ENCODE assay signal across 8 cellular contexts in genomic region chr11:75142714-75143419, GRCh38. TPM values are rescaled to one million over a fixed set of nuclear protein-coding genes. Genes with fewer than 3 reads are reported as not detected.
DNase-seq lines count a peak whose midpoint lies in the region; ATAC-seq, FAIRE-seq and TF ChIP-seq lines count a peak whose summit lies in the region.

No MANE protein-coding gene starts in this region.

- H3K4me1 ChIP-seq in H1 (replicated peaks in 1 of 4; ENCODE audit: control insufficient read depth in 3 of 4, insufficient read depth in 4 of 4, low read length in 3 of 4), result no peaks in the 10 kb centered on the region

- H3K36me3 ChIP-seq in GM06990 (ENCODE audit: control insufficient read depth, insufficient read depth, low read length), result no peaks in the 10 kb centered on the region
- H3K36me3 ChIP-seq in H1 (ENCODE audit: control insufficient read depth in 2 of 4, insufficient read depth in 4 of 4, low read length in 3 of 4), result no peaks in the 10 kb centered on the region

- H3K4me3 ChIP-seq in GM06990 (replicated peaks; ENCODE audit: low read depth, low read length) (no peak overlapping the region), H1 (ENCODE audit: extremely low read depth in 1 of 4, insufficient read depth in 2 of 4, low read depth in 3 of 4, low read length in 4 of 4) (no peak overlapping the region)

- H2BK12ac ChIP-seq in H1 (ENCODE audit: low read depth, low read length), result peak overlapping the region; percentile 75; the same call in 1 of the 2 replicates

- H3K79me1 ChIP-seq in H1 (ENCODE audit: low read depth, low read length), result no peaks in the 10 kb centered on the region

- H3K56ac ChIP-seq in H1 (replicated peaks; ENCODE audit: insufficient read length, low read depth, low read length), result no peak overlapping the region

- POLR2A ChIA-PET in H1 (lab: Charles Lee; ENCODE audit: partially characterized antibody), result no interaction called here

- peak overlapping the region; percentile 35; the same call in 1 of the 2 replicates for H2AFZ ChIP-seq in H1 (ENCODE audit: low read length)

- H4K91ac ChIP-seq in H1 (replicated peaks; ENCODE audit: insufficient read length, low read length), result no peak overlapping the region

- no peaks in the 10 kb centered on the region; the same call in 1 of the 2 replicates for H3K27me3 ChIP-seq in GM06990 (replicated peaks; ENCODE audit: control insufficient read depth, insufficient read depth, low read length)
- no peaks in the 10 kb centered on the region for H3K27me3 ChIP-seq in H1 (replicated peaks in 1 of 4; ENCODE audit: control insufficient read depth in 3 of 4, extremely low read depth in 1 of 4, insufficient read depth in 3 of 4, low read length in 3 of 4)

- no peak overlapping the region for H2BK120ac ChIP-seq in H1 (replicated peaks; ENCODE audit: low read depth, low read length)

- peaks cover 0 to 2% of the 10 kb centered on the region in 2 experiments for H4K20me1 ChIP-seq in H1 (replicated peaks in 1 of 2; ENCODE audit: control insufficient read depth in 1 of 2, insufficient read depth in 2 of 2, low read length in 2 of 2)

- no peak overlapping the region for H3K23ac ChIP-seq in H1 (ENCODE audit: insufficient read length)

- peaks cover 0 to 2% of the 10 kb centered on the region in 2 experiments; a peak in 1 of 4 replicates for H3K9me3 ChIP-seq in H1 (ENCODE audit: insufficient read depth in 2 of 2, low read depth in 1 of 2, low read length in 1 of 2)

- H3K27ac ChIP-seq in H1 (ENCODE audit: low read depth, low read length), result no peak overlapping the region

- TF ChIP-seq POLR2A in H1 (IDR thresholded peaks at IDR 0.05; ENCODE audit: control extremely low read depth in 1 of 2, low read depth in 2 of 2, low read length in 2 of 2), result no peak

- no peaks in the 10 kb centered on the region for H3K23me2 ChIP-seq in H1 (ENCODE audit: low read depth, low read length)

- H3K4me2 ChIP-seq in H1 (ENCODE audit: insufficient read depth in 1 of 2, low read depth in 2 of 2, low read length in 2 of 2), result no peak overlapping the region

- no peak overlapping the region for H3K14ac ChIP-seq in H1 (ENCODE audit: insufficient read length)

- no peaks in the 10 kb centered on the region for H3K79me2 ChIP-seq in H1 (ENCODE audit: control insufficient read depth in 1 of 2, insufficient read depth in 2 of 2, low read length in 2 of 2)

- CTCF ChIA-PET in H1 (lab: Charles Lee; ENCODE audit: partially characterized antibody), result interaction anchor here (0.9 to 29.8 kb wide), 20 partner anchors 12 to 213 kb away, joined by 3 to 952 read pairs (median 8); partner anchors contain the start of genes SLCO2B1 and TPBGL

- peak; percentile 59 for ATAC-seq in HG02973 (IDR thresholded peaks at IDR 0.05; ENCODE audit: unreplicated experiment)
- ATAC-seq in GM18520 (IDR thresholded peaks at IDR 0.05; ENCODE audit: unreplicated experiment), result no peak

- 69% methylated on average over 10 of the region's 10 CpGs; no CpG with 5 or more reads in 1 of the 2 experiments for whole genome bisulfite sequencing in H1 (ENCODE audit: extremely low coverage in 1 of 2, insufficient coverage in 1 of 2, insufficient read length in 1 of 2, insufficient replicate concordance in 2 of 2, low coverage in 1 of 2, low lambda C conversion rate in 2 of 2, missing lambda C conversion rate in 1 of 2), 2 experiments

- no peak for FAIRE-seq in H1 (lab: Jason Lieb, UNC)

- peak overlapping the region; percentile 97; the same call in 1 of the 2 replicates for H2BK20ac ChIP-seq in H1 (ENCODE audit: low read length)

- TF ChIP-seq CTCF in GM06990 (IDR thresholded peaks at IDR 0.05; ENCODE audit: insufficient read depth, low read length, poor library complexity, severe bottlenecking) (no peak), H1 (IDR thresholded peaks at IDR 0.05; ENCODE audit: control extremely low read depth in 1 of 3, insufficient read depth in 1 of 3, low read depth in 1 of 3, low read length in 3 of 3) (no peak)

- H2BK15ac ChIP-seq in H1 (ENCODE audit: low read length), result no peak overlapping the region

- no peak overlapping the region for H4K5ac ChIP-seq in H1 (ENCODE audit: insufficient read length, low read depth, low read length)

- H3K18ac ChIP-seq in H1 (ENCODE audit: extremely low read depth, low read length), result no peak overlapping the region

- H4K8ac ChIP-seq in H1 (ENCODE audit: extremely low read depth, insufficient read depth, low read length), result no peak overlapping the region

- H3K4ac ChIP-seq in H1 (replicated peaks; ENCODE audit: insufficient read length, low read depth, low read length), result no peak overlapping the region

- TF ChIP-seq RAD21 in H1 (IDR thresholded peaks at IDR 0.05 in 1 of 2, conservative IDR thresholded peaks at IDR 0.05 in 1 of 2; ENCODE audit: low read depth in 2 of 2, low read length in 2 of 2), result no peak

- no peak overlapping the region for H3K9ac ChIP-seq in H1 (replicated peaks in 1 of 4; ENCODE audit: extremely low read depth in 1 of 4, low read depth in 3 of 4, low read length in 3 of 4)

- no peak overlapping the region for H2AK5ac ChIP-seq in H1 (ENCODE audit: low read depth, low read length)

- no peak overlapping the region for H2BK5ac ChIP-seq in H1 (ENCODE audit: low read depth, low read length)

- no peak for TF ChIP-seq EP300 in H1 (IDR thresholded peaks at IDR 0.05; ENCODE audit: borderline replicate concordance in 1 of 2, low read depth in 2 of 2, low read length in 2 of 2)

- peak; percentile 48 for DNase-seq in GM06990 (ENCODE audit: extremely low read depth, insufficient read length)
- peak; percentile 91 for DNase-seq in NOMO-1 treated with dmso at 0.1 percent for 144 hours (lab: John Stamatoyannopoulos, UW; ENCODE audit: unreplicated experiment)
- DNase-seq in activated CD8-positive, alpha-beta memory T cell treated with anti-CD3 and anti-CD28 coated beads for 48 hours (ENCODE audit: low read depth in 2 of 3, low spot score in 2 of 3), result peak; percentile 27 to 51 (median 32)
- DNase-seq in H1 (ENCODE audit: low read depth in 1 of 2, low spot score in 2 of 2), result peak in 1 of 2 experiments; percentile 27
- DNase-seq in midbrain (lab: John Stamatoyannopoulos, UW), result peak; percentile 24
- peak; percentile 40 to 46 for DNase-seq in stimulated activated CD8-positive, alpha-beta memory T cell treated with anti-CD3 and anti-CD28 coated beads, Interleukin-7, amount 100 ng/mL, for 1 hour (ENCODE audit: low read depth in 2 of 2)

TF ChIP-seq in H1, 55 proteins besides CTCF, POLR2A, EP300 and RAD21:
- TF ChIP-seq USF2 (IDR thresholded peaks at IDR 0.05; ENCODE audit: low read length) (no peak), SP1 (IDR thresholded peaks at IDR 0.05; ENCODE audit: low read depth, low read length) (no peak), GABPA (IDR thresholded peaks at IDR 0.05; ENCODE audit: borderline replicate concordance, insufficient read depth, low read length) (no peak), SP4 (IDR thresholded peaks at IDR 0.05; ENCODE audit: low read length) (no peak), JUND (IDR thresholded peaks at IDR 0.05; ENCODE audit: low read length) (peak; percentile 45; the same call in 1 of the 2 replicates)

RNA-seq across cellular contexts. Expression of gene SLCO2B1, which starts 8.0 kb away (rescaled TPM):
- total RNA-seq in H1 (2021; fragmentation: NEBNext Ultra II Directional; extraction: Animal tissue kit (Norgen Biotek cat#: 25700)), result not detected in 2 replicates
- polyA plus RNA-seq in H1 (2011; rRNA removed), result 0.03 and 0.14 TPM in 2 replicates
- polyA plus RNA-seq in H1 (2011; cell fraction: cytosol; rRNA removed), result 0.03 TPM
- polyA plus RNA-seq in H1 (2011; cell fraction: nucleus; rRNA removed), result 0.04 TPM
- 0.04 to 0.17 TPM (median 0.16 TPM) in 3 of 4 replicates, not detected in the other for polyA plus RNA-seq in H1 (2012, experiment 1 of 2)
- not detected for polyA plus RNA-seq in H1 (2012, experiment 2 of 2)
- polyA plus RNA-seq in H1 (2013, experiment 1 of 2), result 0.06 TPM
- polyA plus RNA-seq in H1 (2013, experiment 2 of 2), result 0.02 TPM
- polyA minus RNA-seq in H1 (2011; rRNA and poly(A)+ RNA removed), result not detected in 2 replicates
- not detected for polyA minus RNA-seq in H1 (2011; cell fraction: cytosol; rRNA and poly(A)+ RNA removed)
- polyA minus RNA-seq in H1 (2011; cell fraction: nucleus; rRNA and poly(A)+ RNA removed), result not detected

RNA-seq across cellular contexts. Expression of gene OR2AT4, which starts 46.2 kb away (rescaled TPM):
- not detected in 2 replicates for total RNA-seq in H1 (2021; fragmentation: NEBNext Ultra II Directional; extraction: Animal tissue kit (Norgen Biotek cat#: 25700))
- polyA plus RNA-seq in H1 (2011; rRNA removed), result 0.09 TPM in 1 of 2 replicates, not detected in the other
- 0.01 TPM for polyA plus RNA-seq in H1 (2011; cell fraction: cytosol; rRNA removed)
- polyA plus RNA-seq in H1 (2011; cell fraction: nucleus; rRNA removed), result 0.14 TPM
- not detected in 4 replicates for polyA plus RNA-seq in H1 (2012, experiment 1 of 2)
- polyA plus RNA-seq in H1 (2012, experiment 2 of 2), result not detected
- not detected for polyA plus RNA-seq in H1 (2013, experiment 1 of 2)
- not detected for polyA plus RNA-seq in H1 (2013, experiment 2 of 2)
- not detected in 2 replicates for polyA minus RNA-seq in H1 (2011; rRNA and poly(A)+ RNA removed)
- polyA minus RNA-seq in H1 (2011; cell fraction: cytosol; rRNA and poly(A)+ RNA removed), result not detected
- polyA minus RNA-seq in H1 (2011; cell fraction: nucleus; rRNA and poly(A)+ RNA removed), result not detected
